ENCODE assay signal across 15 cellular contexts in the genomic region with DNA sequence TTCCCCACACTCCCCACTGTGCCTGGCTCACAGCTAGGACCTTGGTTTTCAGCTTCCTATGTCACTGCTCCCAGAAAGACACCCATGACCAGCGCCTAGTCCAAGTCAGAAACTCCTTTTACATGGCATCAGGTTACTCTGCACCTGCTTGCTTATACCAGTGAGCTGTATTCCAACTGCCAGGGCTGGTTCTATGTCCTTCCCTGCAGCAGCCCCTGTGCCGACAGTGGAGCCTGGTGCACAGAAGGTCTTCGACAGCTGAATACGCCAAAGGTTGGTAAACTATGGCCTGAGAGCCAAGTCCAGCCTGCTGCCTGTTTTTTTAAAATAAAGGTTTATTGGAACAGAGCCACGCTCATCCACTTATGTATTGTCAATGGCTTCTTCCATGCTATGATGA.
A peak's percentile ranks its signal among the peaks of the same experiment; 100 is the strongest.
DNase-seq lines count a peak whose midpoint lies in the region; ATAC-seq and TF ChIP-seq lines count a peak whose summit lies in the region.
"Had no signal": no experiment of that assay in that cellular context is flagged by ENCODE, and none has a peak within 500 bp of the region (broad histone marks: within the 10 kb centered on the region; RNA-seq: fewer than 3 reads in every experiment).

No MANE protein-coding gene starts in this region.

- H3K27ac Mint-ChIP-seq in brain (peak overlapping the region in 4 of 5 experiments; percentile 1 to 93 (median 42)), neural progenitor cell (no peak overlapping the region)
- peak overlapping the region; percentile 31 for H3K27ac Mint-ChIP-seq in stimulated activated memory B cell treated with anti-CD40 and anti-IgM and Interleukin-4, amounts not matched to agents 10 μg/mL and 1 μg/mL and 100 μg/mL, for 72 hours
- H3K27ac Mint-ChIP-seq: activated CD8-positive, alpha-beta T cell treated with anti-CD3 and anti-CD28 coated beads for 36 hours had no signal

- H3K4me3 Mint-ChIP-seq in brain (peak overlapping the region in 2 of 5 experiments; percentile 9 to 78), neural progenitor cell (no peak overlapping the region)
- no peak overlapping the region for H3K4me3 Mint-ChIP-seq in stimulated activated memory B cell treated with anti-CD40 and anti-IgM and Interleukin-4, amounts not matched to agents 10 μg/mL and 1 μg/mL and 100 μg/mL, for 72 hours
- H3K4me3 Mint-ChIP-seq: activated CD8-positive, alpha-beta T cell treated with anti-CD3 and anti-CD28 coated beads for 36 hours had no signal

- H3K27me3 ChIP-seq in heart right ventricle (no peaks in the 10 kb centered on the region), neural progenitor cell (peaks cover 7% of the 10 kb centered on the region)
- H3K27me3 ChIP-seq: BE2C, colonic mucosa, stomach had no signal

- H3K9me3 Mint-ChIP-seq in brain (peaks cover 0 to 6% (median 0%) of the 10 kb centered on the region in 5 experiments), neural progenitor cell (no peaks in the 10 kb centered on the region)
- no peaks in the 10 kb centered on the region for H3K9me3 Mint-ChIP-seq in stimulated activated memory B cell treated with anti-CD40 and anti-IgM and Interleukin-4, amounts not matched to agents 10 μg/mL and 1 μg/mL and 100 μg/mL, for 72 hours
- H3K9me3 Mint-ChIP-seq: activated CD8-positive, alpha-beta T cell treated with anti-CD3 and anti-CD28 coated beads for 36 hours had no signal

- H3K36me3 ChIP-seq in heart right ventricle (peaks cover 0 to 8% (median 0%) of the 10 kb centered on the region in 9 donors), neural progenitor cell (no peaks in the 10 kb centered on the region)
- H3K36me3 ChIP-seq: BE2C, colonic mucosa, stomach had no signal

- no peak overlapping the region for H3K9ac ChIP-seq in neural progenitor cell
- H3K9ac ChIP-seq: parathyroid adenoma had no signal

- H2AFZ ChIP-seq in neural progenitor cell (replicated peaks): no peak overlapping the region
- H2AFZ ChIP-seq: parathyroid adenoma had no signal

- TF ChIP-seq CTCF in heart right ventricle (IDR thresholded peaks at IDR 0.05) (no peak), brain (conservative IDR thresholded peaks at IDR 0.05) (no peak), neural progenitor cell (IDR thresholded peaks at IDR 0.05) (no peak)

- peaks cover 23% of the 10 kb centered on the region for H4K20me1 ChIP-seq in neural progenitor cell (ENCODE audit: low read depth)

- intact Hi-C loops in Right ventricle myocardium inferior (cut with DNase I) (no loop called here), heart right ventricle (cut with DNase I) (no loop called here)

- DNase-seq in Right ventricle myocardium inferior (ENCODE audit: missing footprints) (peak; percentile 50), heart right ventricle (no peak), NCI-H2196 (lab: John Stamatoyannopoulos, UW; ENCODE audit: unreplicated experiment) (peak; percentile 43), neural progenitor cell (ENCODE audit: low spot score) (no peak), LoVo (ENCODE audit: low spot score) (no peak), activated gamma-delta T cell treated with Interleukin-2 at 50 U/mL for 16 hours (no peak)
- DNase-seq: activated CD8-positive, alpha-beta T cell treated with anti-CD3 and anti-CD28 coated beads for 36 hours; anterior cingulate cortex; BE2C; colonic mucosa; erythroblast; stomach had no signal

- peaks cover 17 to 78% (median 55%) of the 10 kb centered on the region in 9 donors for H3K4me1 ChIP-seq in heart right ventricle
- H3K4me1 ChIP-seq in neural progenitor cell: peaks cover 27% of the 10 kb centered on the region

- H3K27me3 Mint-ChIP-seq in brain (peaks cover 3% of the 10 kb centered on the region), neural progenitor cell (ENCODE audit: insufficient read depth, low read depth) (peaks cover 8% of the 10 kb centered on the region)
- no peaks in the 10 kb centered on the region for H3K27me3 Mint-ChIP-seq in stimulated activated memory B cell treated with anti-CD40 and anti-IgM and Interleukin-4, amounts not matched to agents 10 μg/mL and 1 μg/mL and 100 μg/mL, for 72 hours
- H3K27me3 Mint-ChIP-seq: activated CD8-positive, alpha-beta T cell treated with anti-CD3 and anti-CD28 coated beads for 36 hours had no signal

- H3F3A ChIP-seq in neural progenitor cell (ENCODE audit: low read depth): peaks cover 10% of the 10 kb centered on the region

- H3K9me3 ChIP-seq in heart right ventricle (no peaks in the 10 kb centered on the region), neural progenitor cell (ENCODE audit: low read depth) (no peaks in the 10 kb centered on the region)
- H3K9me3 ChIP-seq: BE2C, colonic mucosa, stomach had no signal

- H3K79me2 ChIP-seq in neural progenitor cell (ENCODE audit: low read depth): peaks cover 16% of the 10 kb centered on the region

- H3K4me1 Mint-ChIP-seq in brain (peaks cover 66% of the 10 kb centered on the region), neural progenitor cell (peaks cover 43% of the 10 kb centered on the region)
- peaks cover 80% of the 10 kb centered on the region for H3K4me1 Mint-ChIP-seq in stimulated activated memory B cell treated with anti-CD40 and anti-IgM and Interleukin-4, amounts not matched to agents 10 μg/mL and 1 μg/mL and 100 μg/mL, for 72 hours

- H3K36me3 Mint-ChIP-seq in brain (no peaks in the 10 kb centered on the region), neural progenitor cell (no peaks in the 10 kb centered on the region)
- peaks cover 30% of the 10 kb centered on the region for H3K36me3 Mint-ChIP-seq in stimulated activated memory B cell treated with anti-CD40 and anti-IgM and Interleukin-4, amounts not matched to agents 10 μg/mL and 1 μg/mL and 100 μg/mL, for 72 hours

- 68 to 80% methylated on average over 5 of the region's 5 CpGs for WGBS in heart right ventricle, 2 donors

- H3K4me2 ChIP-seq in neural progenitor cell: no peak overlapping the region

- no peak overlapping the region for H3K4me3 ChIP-seq in heart right ventricle
- no peak overlapping the region for H3K4me3 ChIP-seq in neural progenitor cell
- H3K4me3 ChIP-seq: colonic mucosa, stomach had no signal

- no peak for ATAC-seq in Right ventricle myocardium inferior
- no peak for ATAC-seq in heart right ventricle
- ATAC-seq in stimulated activated memory B cell treated with anti-CD40 and anti-IgM and Interleukin-4, amounts not matched to agents 10 μg/mL and 1 μg/mL and 100 μg/mL, for 72 hours: no peak
- ATAC-seq: activated CD8-positive, alpha-beta T cell treated with anti-CD3 and anti-CD28 coated beads for 36 hours had no signal

- peak overlapping the region in 1 of 10 donors; percentile 69 for H3K27ac ChIP-seq in heart right ventricle
- no peak overlapping the region for H3K27ac ChIP-seq in neural progenitor cell
- H3K27ac ChIP-seq: colonic mucosa, parathyroid adenoma, stomach had no signal

Comparison
In these comparisons a context has a peak if more than half of its experiments do, and no peak if none do; other contexts are left out.
1. DNase-seq: peak in Right ventricle myocardium inferior (single experiment) and NCI-H2196 (single experiment); none in heart right ventricle (0 of 2), neural progenitor cell (single experiment), LoVo (single experiment) and activated gamma-delta T cell treated with Interleukin-2 at 50 U/mL for 16 hours (single experiment).